ENCODE assay signal across 2 cellular contexts in genomic region chr6:87346700-87347099, GRCh38.
TF ChIP-seq lines count a peak whose summit lies in the region.

No MANE protein-coding gene starts in this region.

TF ChIP-seq in liver, 16 proteins besides CTCF, POLR2A, EP300 and RAD21:
- TF ChIP-seq HNF4A (conservative IDR thresholded peaks at IDR 0.05), result peak; percentile 36 to 41
- TF ChIP-seq YY1 (IDR thresholded peaks at IDR 0.05), result peak; percentile 40
- no peak for TF ChIP-seq NR2F2 (IDR thresholded peaks at IDR 0.05)

TF ChIP-seq in HepG2, 621 proteins besides CTCF, POLR2A, EP300 and RAD21:
- TF ChIP-seq KMT2A (CRISPR knock-in tag; IDR thresholded peaks at IDR 0.05), result no peak
- TF ChIP-seq SP2 (CRISPR knock-in tag; IDR thresholded peaks at IDR 0.05), result no peak
- no peak for TF ChIP-seq FOXK2 (IDR thresholded peaks at IDR 0.05)
- no peak for TF ChIP-seq ZFX (CRISPR knock-in tag; IDR thresholded peaks at IDR 0.05; ENCODE audit: low read depth)
- no peak for TF ChIP-seq KLF11 (CRISPR knock-in tag; IDR thresholded peaks at IDR 0.05)
- no peak for TF ChIP-seq ZNF790 (CRISPR knock-in tag; IDR thresholded peaks at IDR 0.05; ENCODE audit: borderline replicate concordance)
- no peak for TF ChIP-seq ZNF414 (CRISPR knock-in tag; IDR thresholded peaks at IDR 0.05)
- TF ChIP-seq ATF3 (CRISPR knock-in tag; IDR thresholded peaks at IDR 0.05), result no peak
- TF ChIP-seq, protein P1, sequence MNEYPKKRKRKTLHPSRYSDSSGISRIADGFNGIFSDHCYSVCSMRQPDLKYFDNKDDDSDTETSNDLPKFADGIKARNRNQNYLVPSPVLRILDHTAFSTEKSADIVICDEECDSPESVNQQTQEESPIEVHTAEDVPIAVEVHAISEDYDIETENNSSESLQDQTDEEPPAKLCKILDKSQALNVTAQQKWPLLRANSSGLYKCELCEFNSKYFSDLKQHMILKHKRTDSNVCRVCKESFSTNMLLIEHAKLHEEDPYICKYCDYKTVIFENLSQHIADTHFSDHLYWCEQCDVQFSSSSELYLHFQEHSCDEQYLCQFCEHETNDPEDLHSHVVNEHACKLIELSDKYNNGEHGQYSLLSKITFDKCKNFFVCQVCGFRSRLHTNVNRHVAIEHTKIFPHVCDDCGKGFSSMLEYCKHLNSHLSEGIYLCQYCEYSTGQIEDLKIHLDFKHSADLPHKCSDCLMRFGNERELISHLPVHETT (CRISPR knock-in tag; conservative IDR thresholded peaks at IDR 0.05), result no peak
- TF ChIP-seq ZC3H4 (CRISPR knock-in tag; IDR thresholded peaks at IDR 0.05; ENCODE audit: borderline replicate concordance), result no peak
- TF ChIP-seq YEATS4 (CRISPR knock-in tag; IDR thresholded peaks at IDR 0.05; ENCODE audit: borderline replicate concordance), result no peak
- TF ChIP-seq ZNF460 (CRISPR knock-in tag; IDR thresholded peaks at IDR 0.05; ENCODE audit: borderline replicate concordance), result no peak
- no peak for TF ChIP-seq SRSF9 (IDR thresholded peaks at IDR 0.05; ENCODE audit: borderline replicate concordance, insufficient read depth, low read depth, low read length, poor library complexity, severe bottlenecking)
- TF ChIP-seq ZNF512 (CRISPR knock-in tag; IDR thresholded peaks at IDR 0.05), result no peak
